Comparison of ENCODE assay signal across 16 cellular contexts in the genomic region with DNA sequence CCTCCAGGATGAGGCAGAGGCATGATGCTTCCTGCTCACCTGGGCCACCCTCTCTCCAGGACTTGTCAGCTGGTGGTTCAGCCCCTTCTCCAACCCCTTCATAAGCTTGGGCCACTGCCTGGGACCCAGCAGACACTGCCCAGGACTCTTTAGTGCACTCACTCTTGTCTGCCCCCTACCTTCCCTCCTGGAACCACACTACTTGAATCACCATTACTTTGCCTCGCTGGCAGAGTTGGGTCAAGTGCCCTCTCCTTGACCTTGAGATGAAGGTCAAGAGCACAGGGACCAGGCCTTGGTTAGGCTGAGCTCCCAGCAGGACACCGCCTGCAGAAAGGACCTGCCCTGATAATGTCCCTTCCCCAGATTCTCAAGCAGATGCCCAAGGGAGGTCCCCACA. TPM values are rescaled to one million over a fixed set of nuclear protein-coding genes. Genes with fewer than 3 reads are reported as not detected.
DNase-seq lines count a peak whose midpoint lies in the region; ATAC-seq and TF ChIP-seq lines count a peak whose summit lies in the region.
"Had no signal": no experiment of that assay in that cellular context is flagged by ENCODE, and none has a peak within 500 bp of the region (broad histone marks: within the 10 kb centered on the region; RNA-seq: fewer than 3 reads in every experiment).

No MANE protein-coding gene starts in this region.

- H3K79me2 ChIP-seq in OCI-LY1 (ENCODE audit: insufficient read depth, low read length): no peaks in the 10 kb centered on the region

- H3F3A ChIP-seq in OCI-LY1 (ENCODE audit: insufficient read depth, low read length): peaks cover 3% of the 10 kb centered on the region; the same call in 1 of the 2 replicates

- no peak overlapping the region for H3K4me2 ChIP-seq in OCI-LY1 (ENCODE audit: low read length)

- ATAC-seq in left lobe of liver (peak; percentile 19), HG02884 (IDR thresholded peaks at IDR 0.05; ENCODE audit: unreplicated experiment) (no peak), HG03565 (IDR thresholded peaks at IDR 0.05; ENCODE audit: unreplicated experiment) (no peak)

- no peaks in the 10 kb centered on the region for H3K9me3 ChIP-seq in OCI-LY1 (ENCODE audit: low read length)
- H3K9me3 ChIP-seq: lower lobe of right lung, psoas muscle, stomach, uterus had no signal

- H4K20me1 ChIP-seq in OCI-LY1 (ENCODE audit: insufficient read depth, low read length): no peaks in the 10 kb centered on the region

- H3K36me3 ChIP-seq in OCI-LY1 (ENCODE audit: insufficient read depth, low read length): peaks cover 25% of the 10 kb centered on the region
- H3K36me3 ChIP-seq: uterus had no signal

- H3K9me2 ChIP-seq in OCI-LY1 (ENCODE audit: low read depth, low read length): no peaks in the 10 kb centered on the region

- no peaks in the 10 kb centered on the region for H3K27me3 ChIP-seq in OCI-LY1 (ENCODE audit: insufficient read depth, low read length)
- H3K27me3 ChIP-seq: stomach, uterus had no signal

- no peak overlapping the region for H3K27ac ChIP-seq in OCI-LY1 (ENCODE audit: low read depth, low read length, poor library complexity, severe bottlenecking)
- H3K27ac ChIP-seq: lower lobe of right lung, psoas muscle, stomach, uterus had no signal

- H3K9ac ChIP-seq in OCI-LY1 (ENCODE audit: low read length): no peak overlapping the region

- H2AFZ ChIP-seq in OCI-LY1 (ENCODE audit: low read length): no peak overlapping the region

- peak; percentile 12 for TF ChIP-seq CTCF in GM12864 (IDR thresholded peaks at IDR 0.05; ENCODE audit: low read depth, low read length, missing control alignments)
- TF ChIP-seq CTCF in OCI-LY1 (IDR thresholded peaks at IDR 0.05; ENCODE audit: low read length): peak; percentile 23; the same call in 1 of the 2 replicates

- no peaks in the 10 kb centered on the region for H3K4me1 ChIP-seq in OCI-LY1 (ENCODE audit: insufficient read depth, low read length, severe bottlenecking)
- H3K4me1 ChIP-seq: lower lobe of right lung, psoas muscle, stomach, uterus had no signal

- DNase-seq in GM12864 (ENCODE audit: low read depth) (no peak), left lobe of liver (ENCODE audit: low spot score) (no peak), Kasumi-1 (lab: John Stamatoyannopoulos, UW) (no peak)
- DNase-seq: activated CD8-positive, alpha-beta memory T cell treated with anti-CD3 and anti-CD28 coated beads, Interleukin-2, amount 50 U/mL, for 4 hours; C1 segment of cervical spinal cord; DMS79 treated with DMSO at 0.1 percent for 48 hours; foreskin melanocyte; lower lobe of right lung; naive thymus-derived CD8-positive, alpha-beta T cell; NCI-H1092 treated with DMSO at 0.1 percent for 48 hours; psoas muscle; stomach; uterus had no signal

- H3K4me3 ChIP-seq in GM12864 (ENCODE audit: low read depth, low read length) (no peak overlapping the region), OCI-LY1 (ENCODE audit: low read depth, low read length, poor library complexity, severe bottlenecking) (no peak overlapping the region)
- H3K4me3 ChIP-seq: lower lobe of right lung, psoas muscle, stomach, uterus had no signal

RNA-seq across cellular contexts. Expression of a gene that starts 8.5 kb away (rescaled TPM):
- 53.0 TPM for total RNA-seq in left lobe of liver

RNA-seq across cellular contexts. Expression of a gene that starts 19.8 kb away (rescaled TPM):
- 36.7 TPM for total RNA-seq in left lobe of liver

RNA-seq across cellular contexts. Expression of a gene that starts 22.8 kb away (rescaled TPM):
- total RNA-seq in left lobe of liver: 14.1 TPM

RNA-seq across cellular contexts. Expression of a gene that starts 38.1 kb away (rescaled TPM):
- 15.6 TPM for total RNA-seq in left lobe of liver
